12 cellular contexts compared by ENCODE assay signal in genomic region chr13:44932171-44932849, GRCh38. TPM values are rescaled to one million over a fixed set of nuclear protein-coding genes. Genes with fewer than 3 reads are reported as not detected.
DNase-seq lines count a peak whose midpoint lies in the region; ATAC-seq and TF ChIP-seq lines count a peak whose summit lies in the region.
"Had no signal": no experiment of that assay in that cellular context is flagged by ENCODE, and none has a peak within 500 bp of the region (broad histone marks: within the 10 kb centered on the region; RNA-seq: fewer than 3 reads in every experiment).

No MANE protein-coding gene starts in this region.

- peaks cover 22% of the 10 kb centered on the region for H3K4me1 Mint-ChIP-seq in mesothelial cell of epicardium

- no peak overlapping the region for H3K4me3 Mint-ChIP-seq in mesothelial cell of epicardium
- H3K4me3 Mint-ChIP-seq: nephron progenitor cell had no signal

- H2BK5ac ChIP-seq in neuronal stem cell (ENCODE audit: low read length) = no peak overlapping the region

- H3K36me3 ChIP-seq in RWPE2 (ENCODE audit: low read depth) (no peaks in the 10 kb centered on the region), upper lobe of right lung (no peaks in the 10 kb centered on the region), neuronal stem cell (replicated peaks in 1 of 2; ENCODE audit: control insufficient read depth in 2 of 2, insufficient read depth in 2 of 2, low read length in 2 of 2) (no peaks in the 10 kb centered on the region)

- 0 out of 3 replicates have a peak, but pooled peaks have one; percentile 22 for ATAC-seq in RWPE2 (ENCODE audit: low read depth)
- ATAC-seq in upper lobe of right lung = no peak

- no peak overlapping the region for H2AFZ ChIP-seq in neuronal stem cell (ENCODE audit: low read length)

- H2AK5ac ChIP-seq in neuronal stem cell (ENCODE audit: low read depth, low read length) = no peak overlapping the region

- H3K9me3 Mint-ChIP-seq in mesothelial cell of epicardium = peaks cover 6% of the 10 kb centered on the region

- intact Hi-C loops in upper lobe of right lung (cut with DNase I) = no loop called here

- H3K18ac ChIP-seq in neuronal stem cell (ENCODE audit: low read length) = no peak overlapping the region

- no peaks in the 10 kb centered on the region for H3K9me3 ChIP-seq in RWPE2 (ENCODE audit: severe bottlenecking)
- no peaks in the 10 kb centered on the region for H3K9me3 ChIP-seq in upper lobe of right lung
- H3K9me3 ChIP-seq in neuronal stem cell (replicated peaks in 1 of 2; ENCODE audit: control insufficient read depth in 2 of 2, insufficient read depth in 1 of 2, low read depth in 1 of 2, low read length in 2 of 2) = no peaks in the 10 kb centered on the region
- H3K9me3 ChIP-seq: Caco-2 had no signal

- no peak overlapping the region for H2BK12ac ChIP-seq in neuronal stem cell (ENCODE audit: low read length)

- H3K4ac ChIP-seq in neuronal stem cell (ENCODE audit: low read length) = no peak overlapping the region

- peak overlapping the region; percentile 61 for H3K27ac ChIP-seq in RWPE2 (ENCODE audit: poor library complexity, severe bottlenecking)
- H3K27ac ChIP-seq in epithelial cell of prostate = peak overlapping the region; percentile 29
- peak overlapping the region; percentile 76 for H3K27ac ChIP-seq in upper lobe of right lung
- H3K27ac ChIP-seq in neuronal stem cell (replicated peaks; ENCODE audit: low read length) = no peak overlapping the region
- H3K27ac ChIP-seq: RWPE1 had no signal

- H3K27me3 Mint-ChIP-seq in mesothelial cell of epicardium (ENCODE audit: low read depth) = no peaks in the 10 kb centered on the region

- H3K27ac Mint-ChIP-seq in mesothelial cell of epicardium = peak overlapping the region; percentile 10

- no peak overlapping the region for H2BK120ac ChIP-seq in neuronal stem cell (ENCODE audit: low read depth, low read length)

- no peak for TF ChIP-seq CTCF in RWPE2 (IDR thresholded peaks at IDR 0.05; ENCODE audit: poor library complexity, severe bottlenecking)
- TF ChIP-seq CTCF in mesothelial cell of epicardium (IDR thresholded peaks at IDR 0.05; ENCODE audit: unreplicated experiment) = no peak
- no peak for TF ChIP-seq CTCF in upper lobe of right lung (IDR thresholded peaks at IDR 0.05)

- no peak overlapping the region for H3K4me2 ChIP-seq in neuronal stem cell (ENCODE audit: insufficient read depth, low read length, poor library complexity, severe bottlenecking)

- H3K4me3 ChIP-seq in RWPE2 (ENCODE audit: severe bottlenecking) = no peak overlapping the region
- H3K4me3 ChIP-seq in upper lobe of right lung = no peak overlapping the region
- H3K4me3 ChIP-seq in neuronal stem cell (ENCODE audit: low read length in 2 of 2) = no peak overlapping the region

- no peak overlapping the region for H3K23ac ChIP-seq in neuronal stem cell (ENCODE audit: low read depth, low read length, poor library complexity)

- DNase-seq in RWPE2 (ENCODE audit: low spot score) (no peak), epithelial cell of prostate (ENCODE audit: low read depth, low spot score) (no peak), mesothelial cell of epicardium (ENCODE audit: low spot score in 2 of 2, unreplicated experiment in 2 of 2) (no peak), upper lobe of right lung (no peak), neuronal stem cell (ENCODE audit: low spot score) (no peak), UCSD-AML1 (lab: John Stamatoyannopoulos, UW; ENCODE audit: unreplicated experiment) (no peak)
- no peak for DNase-seq in activated CD4-positive, CD25-positive, alpha-beta regulatory T cell (lab: John Stamatoyannopoulos, UW)
- DNase-seq: Caco-2; islet precursor cell; nephron progenitor cell; stimulated activated naive CD4-positive, alpha-beta T cell treated with Interleukin-2 at 50 U/mL for 16 hours had no signal

- H4K8ac ChIP-seq in neuronal stem cell (ENCODE audit: low read depth, low read length) = no peak overlapping the region

- WGBS in neuronal stem cell (ENCODE audit: extremely low coverage in 2 of 2, insufficient read length in 2 of 2, insufficient replicate concordance in 1 of 2), 2 donors = no CpG with 5 or more reads among the region's 5 CpGs

- H4K91ac ChIP-seq in neuronal stem cell (ENCODE audit: low read depth, low read length, poor library complexity) = no peak overlapping the region

- no peak overlapping the region for H3K14ac ChIP-seq in neuronal stem cell (ENCODE audit: low read length)

- H3K4me1 ChIP-seq in RWPE2 (ENCODE audit: insufficient read depth, poor library complexity, severe bottlenecking) (peaks cover 35% of the 10 kb centered on the region), upper lobe of right lung (peaks cover 16% of the 10 kb centered on the region), neuronal stem cell (ENCODE audit: control insufficient read depth in 2 of 2, insufficient read depth in 1 of 2, low read depth in 1 of 2, low read length in 2 of 2) (peaks cover 7 to 8% of the 10 kb centered on the region in 2 donors)
- H3K4me1 ChIP-seq: Caco-2 had no signal

- no peaks in the 10 kb centered on the region for H3K79me1 ChIP-seq in neuronal stem cell (ENCODE audit: low read depth, low read length)

- H2BK15ac ChIP-seq in neuronal stem cell (ENCODE audit: low read length) = no peak overlapping the region

- no peak overlapping the region for H3K9ac ChIP-seq in neuronal stem cell (ENCODE audit: low read depth, low read length, poor library complexity)

- H3K27me3 ChIP-seq in RWPE2 (ENCODE audit: insufficient read depth, poor library complexity, severe bottlenecking) = no peaks in the 10 kb centered on the region
- H3K27me3 ChIP-seq in upper lobe of right lung = no peaks in the 10 kb centered on the region
- no peaks in the 10 kb centered on the region for H3K27me3 ChIP-seq in neuronal stem cell (ENCODE audit: control insufficient read depth in 3 of 3, insufficient read depth in 3 of 3, low read depth in 1 of 3, low read length in 3 of 3)

- peaks cover 5% of the 10 kb centered on the region for H3K36me3 Mint-ChIP-seq in mesothelial cell of epicardium

RNA-seq across cellular contexts. Expression of gene NUFIP1, which starts 57.0 kb away (rescaled TPM):
- total RNA-seq in mesothelial cell of epicardium (9.5 to 10.6 TPM (median 9.9 TPM) in 3 replicates), upper lobe of right lung (4.2 TPM)
- 11.4 TPM for polyA plus RNA-seq in neuronal stem cell (2013, experiment 1 of 2)
- polyA plus RNA-seq in neuronal stem cell (2013, experiment 2 of 2) = 11.8 TPM

RNA-seq across cellular contexts. Expression of gene GPALPP1, which starts 57.0 kb away (rescaled TPM):
- 33.6 to 35.0 TPM (median 33.7 TPM) in 3 replicates for total RNA-seq in mesothelial cell of epicardium
- total RNA-seq in upper lobe of right lung = 24.4 TPM
- 44.0 TPM for polyA plus RNA-seq in neuronal stem cell (2013, experiment 1 of 2)
- 43.6 TPM for polyA plus RNA-seq in neuronal stem cell (2013, experiment 2 of 2)
